In genomic region chr16:3754772-3755171, GRCh38 we compare ENCODE assay signal across 13 cellular contexts. TPM values are rescaled to one million over a fixed set of nuclear protein-coding genes. Genes with fewer than 3 reads are reported as not detected.
A peak's percentile ranks its signal among the peaks of the same experiment; 100 is the strongest.
DNase-seq lines count a peak whose midpoint lies in the region; ATAC-seq and TF ChIP-seq lines count a peak whose summit lies in the region.
"Had no signal": no experiment of that assay in that cellular context is flagged by ENCODE, and none has a peak within 500 bp of the region (broad histone marks: within the 10 kb centered on the region; RNA-seq: fewer than 3 reads in every experiment).

No MANE protein-coding gene starts in this region.

- no peak overlapping the region for H2BK120ac ChIP-seq in mesenchymal stem cell (ENCODE audit: low read depth, low read length)

- in situ Hi-C loops in GM23248 (cut with MboI), result no loop called here

- H3K27me3 ChIP-seq in GM23248 (replicated peaks; ENCODE audit: insufficient read depth), result no peaks in the 10 kb centered on the region
- no peaks in the 10 kb centered on the region for H3K27me3 ChIP-seq in mesenchymal stem cell (ENCODE audit: control insufficient read depth in 1 of 2, insufficient read depth in 1 of 2, low read length in 2 of 2)
- no peaks in the 10 kb centered on the region for H3K27me3 ChIP-seq in skeletal muscle satellite cell (ENCODE audit: control insufficient read depth, insufficient read depth, low read length)
- no peaks in the 10 kb centered on the region for H3K27me3 ChIP-seq in foreskin keratinocyte
- H3K27me3 ChIP-seq: BLaER1 treated with 17β-estradiol and CSF1 and Interleukin-3, amounts not matched to agents 10 nM and 100 nM had no signal

- H3K79me1 ChIP-seq in mesenchymal stem cell (replicated peaks; ENCODE audit: low read length, poor library complexity, severe bottlenecking), result peaks cover 42% of the 10 kb centered on the region

- H3K9ac ChIP-seq in GM23248 (no peak overlapping the region), mesenchymal stem cell (ENCODE audit: low read length) (no peak overlapping the region), skeletal muscle satellite cell (ENCODE audit: low read depth, low read length) (no peak overlapping the region)
- H3K9ac ChIP-seq: BLaER1 treated with 17β-estradiol and CSF1 and Interleukin-3, amounts not matched to agents 10 nM and 100 nM had no signal

- no peak overlapping the region for H3K14ac ChIP-seq in mesenchymal stem cell (ENCODE audit: low read length in 2 of 2)

- TF ChIP-seq CTCF in foreskin keratinocyte (conservative IDR thresholded peaks at IDR 0.05), result no peak

- no peaks in the 10 kb centered on the region for H3K9me2 ChIP-seq in GM23248 (ENCODE audit: insufficient read depth)

- H3K9me3 ChIP-seq in GM23248 (ENCODE audit: low read depth), result no peaks in the 10 kb centered on the region
- no peaks in the 10 kb centered on the region for H3K9me3 ChIP-seq in mesenchymal stem cell (ENCODE audit: control insufficient read depth, low read length)
- no peaks in the 10 kb centered on the region for H3K9me3 ChIP-seq in skeletal muscle satellite cell (replicated peaks; ENCODE audit: low read length)
- H3K9me3 ChIP-seq: BLaER1 treated with 17β-estradiol and CSF1 and Interleukin-3, amounts not matched to agents 10 nM and 100 nM had no signal

- H3K4me2 ChIP-seq in GM23248 (ENCODE audit: unreplicated experiment) (peak overlapping the region; percentile 40), mesenchymal stem cell (ENCODE audit: low read length, poor library complexity, severe bottlenecking) (no peak overlapping the region), skeletal muscle satellite cell (ENCODE audit: low read length) (peak overlapping the region; percentile 9)
- H3K4me2 ChIP-seq: BLaER1 treated with 17β-estradiol and CSF1 and Interleukin-3, amounts not matched to agents 10 nM and 100 nM had no signal

- CTCF ChIA-PET in activated CD8-positive, alpha-beta T cell treated with anti-CD3 and anti-CD28 coated beads, Interleukin-2, amount 10 ng/mL, durations not matched to agents 7 days and 5 days (lab: Charles Lee), result no interaction called here

- DNase-seq in GM23248 (no peak), mesenchymal stem cell (no peak), foreskin keratinocyte (no peak)
- no peak for DNase-seq in effector CD8-positive, alpha-beta T cell (lab: John Stamatoyannopoulos, UW)
- DNase-seq in activated CD8-positive, alpha-beta T cell treated with anti-CD3 and anti-CD28 coated beads, Interleukin-2, amount 10 ng/mL, durations not matched to agents 7 days and 5 days, result no peak
- DNase-seq: ACHN; CD4-positive, CD25-positive, alpha-beta regulatory T cell; GOT3; H9 had no signal

- H3K79me2 ChIP-seq in GM23248 (ENCODE audit: insufficient read depth), result peaks cover 84% of the 10 kb centered on the region

- H3K27ac ChIP-seq in GM23248, result no peak overlapping the region
- peak overlapping the region; percentile 64 for H3K27ac ChIP-seq in mesenchymal stem cell (ENCODE audit: low read length, poor library complexity, severe bottlenecking)
- H3K27ac ChIP-seq in foreskin keratinocyte, result no peak overlapping the region
- H3K27ac ChIP-seq: BLaER1 treated with 17β-estradiol and CSF1 and Interleukin-3, amounts not matched to agents 10 nM and 100 nM had no signal

- no peak overlapping the region for H2BK5ac ChIP-seq in mesenchymal stem cell (ENCODE audit: low read depth, low read length, poor library complexity, severe bottlenecking)

- H2AK5ac ChIP-seq in mesenchymal stem cell (ENCODE audit: low read length, severe bottlenecking), result no peak overlapping the region

- peak; percentile 61 for ATAC-seq in SK-N-SH treated with all-trans-retinoic acid at 6 μM for 48 hours
- ATAC-seq in foreskin keratinocyte, result no peak
- ATAC-seq in activated CD8-positive, alpha-beta T cell treated with anti-CD3 and anti-CD28 coated beads, Interleukin-2, amount 10 ng/mL, durations not matched to agents 7 days and 5 days, result no peak
- ATAC-seq: GM12878 had no signal

- no peaks in the 10 kb centered on the region for H3K27me3 Mint-ChIP-seq in activated CD8-positive, alpha-beta T cell treated with anti-CD3 and anti-CD28 coated beads, Interleukin-2, amount 10 ng/mL, durations not matched to agents 7 days and 5 days (ENCODE audit: low read depth)
- H3K27me3 Mint-ChIP-seq: CD4-positive, CD25-positive, alpha-beta regulatory T cell had no signal

- no peak overlapping the region for H3K4ac ChIP-seq in mesenchymal stem cell (ENCODE audit: low read depth in 1 of 2, low read length in 2 of 2)

- no peak overlapping the region for H3K27ac Mint-ChIP-seq in activated CD8-positive, alpha-beta T cell treated with anti-CD3 and anti-CD28 coated beads, Interleukin-2, amount 10 ng/mL, durations not matched to agents 7 days and 5 days
- H3K27ac Mint-ChIP-seq: CD4-positive, CD25-positive, alpha-beta regulatory T cell had no signal

- H2BK12ac ChIP-seq in mesenchymal stem cell (ENCODE audit: low read length in 2 of 2), result no peak overlapping the region

- no peak overlapping the region for H4K91ac ChIP-seq in mesenchymal stem cell (ENCODE audit: low read length)

- no peak overlapping the region for H2BK15ac ChIP-seq in mesenchymal stem cell (ENCODE audit: low read depth, poor library complexity, severe bottlenecking)

- no peak overlapping the region for H4K8ac ChIP-seq in mesenchymal stem cell (ENCODE audit: low read length)

- H3K4me1 Mint-ChIP-seq in activated CD8-positive, alpha-beta T cell treated with anti-CD3 and anti-CD28 coated beads, Interleukin-2, amount 10 ng/mL, durations not matched to agents 7 days and 5 days (ENCODE audit: low read depth), result peaks cover 7% of the 10 kb centered on the region
- H3K4me1 Mint-ChIP-seq: H9 had no signal

- H3F3A ChIP-seq in GM23248 (ENCODE audit: insufficient read depth), result peaks cover 25% of the 10 kb centered on the region

- H3K18ac ChIP-seq in mesenchymal stem cell (ENCODE audit: low read depth in 1 of 2, low read length in 2 of 2), result no peak overlapping the region

- peaks cover 21% of the 10 kb centered on the region for H3K4me1 ChIP-seq in GM23248 (ENCODE audit: insufficient read depth)
- H3K4me1 ChIP-seq in mesenchymal stem cell (ENCODE audit: control insufficient read depth, insufficient read depth, low read depth, low read length), result peaks cover 4% of the 10 kb centered on the region
- H3K4me1 ChIP-seq in skeletal muscle satellite cell (ENCODE audit: control insufficient read depth, insufficient read depth, low read length), result peaks cover 20% of the 10 kb centered on the region
- no peaks in the 10 kb centered on the region for H3K4me1 ChIP-seq in foreskin keratinocyte
- H3K4me1 ChIP-seq: BLaER1 treated with 17β-estradiol and CSF1 and Interleukin-3, amounts not matched to agents 10 nM and 100 nM had no signal

- H3K36me3 ChIP-seq in GM23248 (ENCODE audit: low read depth) (peaks cover 44% of the 10 kb centered on the region), mesenchymal stem cell (ENCODE audit: control insufficient read depth in 1 of 2, insufficient read depth in 2 of 2, low read depth in 1 of 2, low read length in 2 of 2) (peaks cover 34 to 93% of the 10 kb centered on the region in 2 experiments), skeletal muscle satellite cell (ENCODE audit: insufficient read depth, low read length) (peaks cover 71% of the 10 kb centered on the region)

- H3K4me3 Mint-ChIP-seq in activated CD8-positive, alpha-beta T cell treated with anti-CD3 and anti-CD28 coated beads, Interleukin-2, amount 10 ng/mL, durations not matched to agents 7 days and 5 days, result no peak overlapping the region
- H3K4me3 Mint-ChIP-seq: CD4-positive, CD25-positive, alpha-beta regulatory T cell; H9 had no signal

- H4K20me1 ChIP-seq in GM23248 (ENCODE audit: insufficient read depth), result no peaks in the 10 kb centered on the region; the same call in 1 of the 2 replicates

- H3K4me3 ChIP-seq in GM23248, result no peak overlapping the region
- no peak overlapping the region for H3K4me3 ChIP-seq in mesenchymal stem cell (ENCODE audit: insufficient read depth in 1 of 2, low read depth in 1 of 2, low read length in 2 of 2)
- H3K4me3 ChIP-seq in skeletal muscle satellite cell (ENCODE audit: low read length), result no peak overlapping the region
- H3K4me3 ChIP-seq: BLaER1 treated with 17β-estradiol and CSF1 and Interleukin-3, amounts not matched to agents 10 nM and 100 nM; GM12878 had no signal

- POLR2A ChIA-PET in activated CD8-positive, alpha-beta T cell treated with anti-CD3 and anti-CD28 coated beads, Interleukin-2, amount 10 ng/mL, durations not matched to agents 7 days and 5 days (lab: Charles Lee), result no interaction called here

- no peaks in the 10 kb centered on the region for H3K9me3 Mint-ChIP-seq in activated CD8-positive, alpha-beta T cell treated with anti-CD3 and anti-CD28 coated beads, Interleukin-2, amount 10 ng/mL, durations not matched to agents 7 days and 5 days (ENCODE audit: insufficient read depth)
- H3K9me3 Mint-ChIP-seq: CD4-positive, CD25-positive, alpha-beta regulatory T cell; H9 had no signal

- peaks cover 49% of the 10 kb centered on the region for H3K36me3 Mint-ChIP-seq in activated CD8-positive, alpha-beta T cell treated with anti-CD3 and anti-CD28 coated beads, Interleukin-2, amount 10 ng/mL, durations not matched to agents 7 days and 5 days (ENCODE audit: low read depth)

- H3K23ac ChIP-seq in mesenchymal stem cell (ENCODE audit: low read length in 2 of 2), result no peak overlapping the region

- 97 to 99% methylated on average over 5 of the region's 5 CpGs for WGBS in GM23248 (ENCODE audit: low coverage in 1 of 2, low lambda C conversion rate in 2 of 2, missing lambda C conversion rate in 2 of 2), 2 experiments
- 100% methylated on average over 2 of the region's 5 CpGs for WGBS in mesenchymal stem cell

- H2AFZ ChIP-seq in GM23248 (no peak overlapping the region), mesenchymal stem cell (ENCODE audit: low read depth, low read length) (no peak overlapping the region)

TF ChIP-seq in SK-N-SH treated with all-trans-retinoic acid at 6 μM for 48 hours, 23 proteins besides CTCF, POLR2A, EP300 and RAD21 (continues in another document):
- no peak for TF ChIP-seq SNAI2 (CRISPR knock-in tag; IDR thresholded peaks at IDR 0.05)

RNA-seq across cellular contexts. Expression of gene TRAP1, which starts 37.4 kb away (rescaled TPM):
- total RNA-seq in GM23248 (2014; rRNA removed; shearing (Covaris generic)), result 59.8 and 73.4 TPM in 2 replicates
- polyA plus RNA-seq in GM23248 (2016; fragmentation: Nextera tagmentation; extraction: Ambion mirVana) (56.6 and 57.4 TPM in 2 replicates), foreskin keratinocyte (80.0 and 98.0 TPM in 2 replicates)
- 45.0 TPM for polyA plus RNA-seq in mesenchymal stem cell (2013, experiment 1 of 2)
- polyA plus RNA-seq in mesenchymal stem cell (2013, experiment 2 of 2), result 44.5 TPM
- total RNA-seq in skeletal muscle satellite cell (2012; rRNA removed), result 141 and 144 TPM in 2 replicates
- 82.5 and 112 TPM in 2 replicates for total RNA-seq in foreskin keratinocyte
- 100 to 1,000 TPM; 126 to 129 TPM for total RNA-seq in activated CD8-positive, alpha-beta T cell treated with anti-CD3 and anti-CD28 coated beads, Interleukin-2, amount 10 ng/mL, durations not matched to agents 7 days and 5 days
